17 cellular contexts compared by ENCODE assay signal in the genomic region with DNA sequence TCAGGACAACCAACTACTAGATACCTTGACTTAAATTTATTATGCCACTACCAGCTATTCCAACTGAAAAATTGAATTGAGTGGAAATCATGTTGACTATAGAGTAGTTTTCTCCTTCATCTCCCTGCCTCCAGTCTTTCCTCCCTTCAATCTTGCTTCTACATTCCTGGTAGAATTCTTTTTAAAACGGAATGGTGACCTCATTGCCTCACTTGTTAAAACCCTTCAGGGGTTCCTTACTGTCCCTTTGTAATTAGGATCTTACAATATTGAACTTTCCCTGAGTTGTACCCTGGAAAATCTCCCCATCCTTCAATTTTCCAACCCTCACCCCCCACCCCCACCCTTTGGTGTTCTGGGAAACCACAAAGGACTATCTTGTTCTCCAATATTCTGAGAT.
DNase-seq lines count a peak whose midpoint lies in the region; ATAC-seq, FAIRE-seq and TF ChIP-seq lines count a peak whose summit lies in the region.
"Had no signal": no experiment of that assay in that cellular context is flagged by ENCODE, and none has a peak within 500 bp of the region (broad histone marks: within the 10 kb centered on the region; RNA-seq: fewer than 3 reads in every experiment).

No MANE protein-coding gene starts in this region.

- H3K4me2 ChIP-seq in K562 (ENCODE audit: insufficient read depth, low read length) (no peak overlapping the region; the same call in 1 of the 2 replicates), mesenchymal stem cell (ENCODE audit: low read length, poor library complexity, severe bottlenecking) (no peak overlapping the region)

- no peak for TF ChIP-seq RAD21 in K562 (CRISPR knock-in tag; conservative IDR thresholded peaks at IDR 0.05 in 1 of 2, IDR thresholded peaks at IDR 0.05 in 1 of 2)

- H4K20me1 ChIP-seq in K562 (replicated peaks; ENCODE audit: control insufficient read depth, insufficient read depth, low read length): no peaks in the 10 kb centered on the region

- H3K36me3 ChIP-seq in cardiac muscle cell (no peaks in the 10 kb centered on the region), heart left ventricle (no peaks in the 10 kb centered on the region), K562 (ENCODE audit: control insufficient read depth, insufficient read depth, low read length) (no peaks in the 10 kb centered on the region), mesenchymal stem cell (ENCODE audit: control insufficient read depth in 1 of 2, insufficient read depth in 2 of 2, low read depth in 1 of 2, low read length in 2 of 2) (peaks cover 0 to 3% of the 10 kb centered on the region in 2 experiments), lower lobe of right lung (no peaks in the 10 kb centered on the region)
- H3K36me3 ChIP-seq: right atrium auricular region had no signal

- no TSS peak for BruUV-seq in K562 (replicated peaks; lab: Mats Ljungman, UMichigan)

- H3K4me1 ChIP-seq in cardiac muscle cell (ENCODE audit: low read depth): peaks cover 29% of the 10 kb centered on the region
- peaks cover 2 to 41% (median 21%) of the 10 kb centered on the region in 12 donors for H3K4me1 ChIP-seq in heart left ventricle
- peaks cover 21 to 61% of the 10 kb centered on the region in 2 experiments for H3K4me1 ChIP-seq in K562 (replicated peaks in 1 of 2; ENCODE audit: control insufficient read depth in 2 of 2, insufficient read depth in 2 of 2, low read length in 2 of 2)
- peaks cover 12% of the 10 kb centered on the region for H3K4me1 ChIP-seq in mesenchymal stem cell (ENCODE audit: control insufficient read depth, insufficient read depth, low read depth, low read length)
- peaks cover 13% of the 10 kb centered on the region for H3K4me1 ChIP-seq in lower lobe of right lung

- H3K79me1 ChIP-seq in mesenchymal stem cell (replicated peaks; ENCODE audit: low read length, poor library complexity, severe bottlenecking): peaks cover 4% of the 10 kb centered on the region

- H3K9me3 ChIP-seq in cardiac muscle cell (ENCODE audit: low read depth) (no peaks in the 10 kb centered on the region), heart left ventricle (no peaks in the 10 kb centered on the region), K562 (replicated peaks; ENCODE audit: control insufficient read depth, insufficient read depth, low read depth, low read length) (no peaks in the 10 kb centered on the region), mesenchymal stem cell (ENCODE audit: control insufficient read depth, low read length) (no peaks in the 10 kb centered on the region), lower lobe of right lung (no peaks in the 10 kb centered on the region)
- H3K9me3 ChIP-seq: right atrium auricular region had no signal

- no peak overlapping the region for H4K91ac ChIP-seq in mesenchymal stem cell (ENCODE audit: low read length)

- no peak overlapping the region for H3K9ac ChIP-seq in K562 (ENCODE audit: insufficient read depth in 1 of 2, low read depth in 2 of 2, low read length in 2 of 2)
- no peak overlapping the region for H3K9ac ChIP-seq in mesenchymal stem cell (ENCODE audit: low read length)

- intact Hi-C loops in heart left ventricle (cut with DNase I) (loop anchor here in 1 of 10 donors (5.0 kb wide), 1 partner anchor 70 kb away; no protein-coding TSS in a partner anchor), K562 (cut with micrococcal nuclease) (no loop called here), lower lobe of right lung (cut with DNase I) (no loop called here)

- H3K4me3 ChIP-seq in cardiac muscle cell (no peak overlapping the region), heart left ventricle (no peak overlapping the region), K562 (no peak overlapping the region), mesenchymal stem cell (ENCODE audit: insufficient read depth in 1 of 2, low read depth in 1 of 2, low read length in 2 of 2) (no peak overlapping the region), lower lobe of right lung (no peak overlapping the region)
- H3K4me3 ChIP-seq: right atrium auricular region had no signal

- 72 to 89% (median 82%) methylated on average over 1 of the region's 1 CpG for WGBS in heart left ventricle, 4 donors
- WGBS in K562 (ENCODE audit: insufficient coverage, low coverage, missing lambda C conversion rate): 40% methylated on average over 1 of the region's 1 CpG
- WGBS in mesenchymal stem cell: 7% methylated on average over 1 of the region's 1 CpG

- H3K4ac ChIP-seq in mesenchymal stem cell (ENCODE audit: low read depth in 1 of 2, low read length in 2 of 2): peak overlapping the region in 1 of 2 experiments; percentile 30

- peak overlapping the region in 1 of 2 experiments; percentile 27 for H3K18ac ChIP-seq in mesenchymal stem cell (ENCODE audit: low read depth in 1 of 2, low read length in 2 of 2)

- H3K14ac ChIP-seq in mesenchymal stem cell (ENCODE audit: low read length in 2 of 2): no peak overlapping the region

- H3K27ac ChIP-seq in cardiac muscle cell (peak overlapping the region; percentile 61), heart left ventricle (no peak overlapping the region), K562 (ENCODE audit: extremely low read depth, low read depth, low read length) (no peak overlapping the region), mesenchymal stem cell (ENCODE audit: low read length, poor library complexity, severe bottlenecking) (peak overlapping the region; percentile 89), lower lobe of right lung (no peak overlapping the region)
- H3K27ac ChIP-seq: right atrium auricular region had no signal

- no peak overlapping the region for H2BK120ac ChIP-seq in mesenchymal stem cell (ENCODE audit: low read depth, low read length)

- H3K9me1 ChIP-seq in K562 (ENCODE audit: control insufficient read depth, insufficient read depth, low read length): no peaks in the 10 kb centered on the region

- H2BK5ac ChIP-seq in mesenchymal stem cell (ENCODE audit: low read depth, low read length, poor library complexity, severe bottlenecking): no peak overlapping the region

- no peak for TF ChIP-seq CTCF in cardiac muscle cell (IDR thresholded peaks at IDR 0.05; ENCODE audit: low read depth, low read length)
- no peak for TF ChIP-seq CTCF in heart left ventricle (IDR thresholded peaks at IDR 0.05)
- no peak for TF ChIP-seq CTCF in K562 (IDR thresholded peaks at IDR 0.05 in 2 of 3, conservative IDR thresholded peaks at IDR 0.05 in 1 of 3; ENCODE audit: insufficient read depth in 2 of 3, low read depth in 1 of 3, low read length in 3 of 3)
- TF ChIP-seq CTCF in lower lobe of right lung (IDR thresholded peaks at IDR 0.05): no peak

- no peak for TF ChIP-seq EP300 in K562 (IDR thresholded peaks at IDR 0.05; ENCODE audit: low read length)

- H3K23ac ChIP-seq in mesenchymal stem cell (ENCODE audit: low read length in 2 of 2): no peak overlapping the region

- no peak overlapping the region for H2BK15ac ChIP-seq in mesenchymal stem cell (ENCODE audit: low read depth, poor library complexity, severe bottlenecking)

- H2AFZ ChIP-seq in K562 (ENCODE audit: low read depth, low read length) (no peak overlapping the region), mesenchymal stem cell (ENCODE audit: low read depth, low read length) (no peak overlapping the region)

- H3K79me2 ChIP-seq in K562 (ENCODE audit: control insufficient read depth, insufficient read depth, low read length): peaks cover 81% of the 10 kb centered on the region

- POLR2A ChIA-PET in K562 (lab: Yijun Ruan, JAX): interaction anchor here (1.4 kb wide), 1 partner anchor 10 kb away, joined by 4 read pairs; no protein-coding TSS in a partner anchor

- CTCF ChIA-PET in K562 (lab: Yijun Ruan, JAX; ENCODE audit: low intra/inter-chr PET ratio): interaction anchor here (0.6 kb wide), 1 partner anchor 63 kb away, joined by 6 read pairs; no protein-coding TSS in a partner anchor

- in situ Hi-C loops in K562 (cut with MboI): no loop called here

- TF ChIP-seq POLR2A in heart left ventricle (IDR thresholded peaks at IDR 0.05) (no peak), K562 (conservative IDR thresholded peaks at IDR 0.05) (no peak)

- no peak overlapping the region for H2BK12ac ChIP-seq in mesenchymal stem cell (ENCODE audit: low read length in 2 of 2)

- H3K27me3 ChIP-seq in cardiac muscle cell (no peaks in the 10 kb centered on the region), heart left ventricle (no peaks in the 10 kb centered on the region), K562 (ENCODE audit: control insufficient read depth in 2 of 2, insufficient read depth in 2 of 2, low read length in 2 of 2) (no peaks in the 10 kb centered on the region), mesenchymal stem cell (ENCODE audit: control insufficient read depth in 1 of 2, insufficient read depth in 1 of 2, low read length in 2 of 2) (no peaks in the 10 kb centered on the region), lower lobe of right lung (ENCODE audit: low read depth) (no peaks in the 10 kb centered on the region)
- H3K27me3 ChIP-seq: right atrium auricular region had no signal

- ATAC-seq in heart left ventricle (no peak), K562 (no peak), lower lobe of right lung (no peak)
- ATAC-seq: HepG2; stimulated activated naive CD8-positive, alpha-beta T cell treated with anti-CD3 and anti-CD28 coated beads, Interleukin-15, amount 100 ng/mL, for 72 hours had no signal

- no peak for FAIRE-seq in K562 (lab: Jason Lieb, UNC)
- FAIRE-seq: HepG2, islet of Langerhans had no signal

- peak overlapping the region; percentile 20 for H2AK5ac ChIP-seq in mesenchymal stem cell (ENCODE audit: low read length, severe bottlenecking)

- no peak overlapping the region for H4K8ac ChIP-seq in mesenchymal stem cell (ENCODE audit: low read length)

- no peak for DNase-seq in cardiac muscle cell (ENCODE audit: low read depth in 1 of 2, low spot score in 1 of 2)
- DNase-seq in heart left ventricle: no peak
- no peak for DNase-seq in K562 (ENCODE audit: extremely low read depth in 1 of 4, low spot score in 3 of 4)
- DNase-seq in mesenchymal stem cell: no peak
- no peak for DNase-seq in ecto neural progenitor cell (ENCODE audit: low spot score)
- no peak for DNase-seq in lower lobe of right lung
- DNase-seq in activated T-cell treated with anti-CD3 and anti-CD28 coated beads, Interleukin-2, amount 50 U/mL, for 48 hours: no peak
- DNase-seq in dedifferentiated amniotic fluid mesenchymal stem cell (ENCODE audit: extremely low spot score): no peak
- DNase-seq: activated CD8-positive, alpha-beta memory T cell treated with anti-CD3 and anti-CD28 coated beads for 24 hours; CD4-positive, CD25-positive, alpha-beta regulatory T cell; DMS79; NCI-H187 treated with DMSO at 0.1 percent for 48 hours; NCI-H446 treated with DMSO at 0.1 percent for 48 hours; stimulated activated naive CD8-positive, alpha-beta T cell treated with anti-CD3 and anti-CD28 coated beads, Interleukin-15, amount 100 ng/mL, for 72 hours had no signal

TF ChIP-seq in K562, 482 proteins besides CTCF, POLR2A, EP300 and RAD21 (continues in another document):
- TF ChIP-seq ATF1 (CRISPR knock-in tag; IDR thresholded peaks at IDR 0.05): no peak
- no peak for TF ChIP-seq ATF1 (tag; IDR thresholded peaks at IDR 0.05)

Comparison
In these comparisons a context has a peak if more than half of its experiments do, and no peak if none do; other contexts are left out.
1. H3K27ac ChIP-seq: peak in cardiac muscle cell (single experiment) and mesenchymal stem cell (single experiment); none in heart left ventricle (0 of 12), K562 (single experiment) and lower lobe of right lung (single experiment).